8 cellular contexts compared by ENCODE assay signal in genomic region chr2:218671654-218672566, GRCh38. TPM values are rescaled to one million over a fixed set of nuclear protein-coding genes. Genes with fewer than 3 reads are reported as not detected.
DNase-seq lines count a peak whose midpoint lies in the region; ATAC-seq and TF ChIP-seq lines count a peak whose summit lies in the region.

Gene RNF25, minus strand, starts transcription at chr2:218672002. Its CDS starts 32 bp downstream, at chr2:218671970.
Gene STK36, plus strand, starts transcription at chr2:218672086. Its CDS starts 744 bp downstream, at chr2:218672830.

- H3K27ac ChIP-seq in Panc1 (ENCODE audit: low read length) (peak within 1 kb of the TSS; percentile 86), esophagus (ENCODE audit: low read depth in 2 of 2, low read length in 1 of 2) (peak within 1 kb of the TSS; percentile 74 to 92)

- H3K9me3 ChIP-seq in Panc1 (ENCODE audit: control insufficient read depth, insufficient read depth, low read depth, low read length) (no peaks in the 10 kb centered on the region), esophagus (ENCODE audit: control insufficient read depth in 2 of 2, insufficient read depth in 1 of 2, low read depth in 1 of 2, low read length in 1 of 2) (no peaks in the 10 kb centered on the region), mucosa of stomach (ENCODE audit: control insufficient read depth, low read length) (no peaks in the 10 kb centered on the region)

- no peaks in the 10 kb centered on the region for H3K27me3 ChIP-seq in Panc1 (ENCODE audit: control insufficient read depth, insufficient read depth, low read length)
- H3K27me3 ChIP-seq in esophagus (ENCODE audit: control insufficient read depth in 1 of 2, insufficient read depth in 2 of 2, low read length in 2 of 2): no peaks in the 10 kb centered on the region
- H3K27me3 ChIP-seq in mucosa of stomach (ENCODE audit: control insufficient read depth, insufficient read depth, low read length): no peaks in the 10 kb centered on the region

- no TSS peak for BruUV-seq in Panc1 (replicated peaks; lab: Mats Ljungman, UMichigan)

- H3K9me3 Mint-ChIP-seq in activated T-cell treated with anti-CD3 and anti-CD28 coated beads, Interleukin-2, amount 50 U/mL, for 24 hours: no peaks in the 10 kb centered on the region

- H3K36me3 ChIP-seq in Panc1 (ENCODE audit: control insufficient read depth, insufficient read depth, low read length) (peaks cover 3% of the 10 kb centered on the region), esophagus (ENCODE audit: control insufficient read depth in 2 of 2, insufficient read depth in 2 of 2, low read length in 1 of 2) (peaks cover 4 to 9% of the 10 kb centered on the region in 2 donors), mucosa of stomach (ENCODE audit: control insufficient read depth, insufficient read depth, low read length) (peaks cover 3% of the 10 kb centered on the region)

- intact Hi-C loops in Panc1 (cut with micrococcal nuclease; ENCODE audit: unreplicated experiment): no loop called here

- no peak for TF ChIP-seq RAD21 in Ishikawa (IDR thresholded peaks at IDR 0.05; ENCODE audit: low read depth)

- 0% methylated on average over 49 of the region's 49 CpGs for WGBS in esophagus, 2 donors

- DNase-seq in DMS153 treated with DMSO at 0.1 percent for 48 hours (lab: John Stamatoyannopoulos, UW; ENCODE audit: unreplicated experiment): peak; percentile 78
- peak; percentile 47 for DNase-seq in Panc1 (ENCODE audit: low read depth, low spot score)
- peak; percentile 86 for DNase-seq in activated T-cell treated with anti-CD3 and anti-CD28 coated beads, Interleukin-2, amount 50 U/mL, for 24 hours
- DNase-seq in stimulated activated CD8-positive, alpha-beta memory T cell treated with anti-CD3 and anti-CD28 coated beads, Interleukin-7, amount 100 ng/mL, for 1 hour (ENCODE audit: low read depth in 2 of 2): peak; percentile 63 to 64

- CTCF ChIA-PET in Panc1 (lab: Charles Lee): interaction anchor here (0.8 kb wide), 1 partner anchor 13 kb away, joined by 4 read pairs; the partner anchor contains the start of genes BCS1L and ZNF142

- H3K27ac Mint-ChIP-seq in activated T-cell treated with anti-CD3 and anti-CD28 coated beads, Interleukin-2, amount 50 U/mL, for 24 hours: peak within 1 kb of the TSS; percentile 96

- POLR2A ChIA-PET in Panc1 (lab: Charles Lee): interaction anchor here (0.5 to 1.1 kb wide), 4 partner anchors 12 to 74 kb away, joined by 3 to 18 read pairs (median 4); partner anchors contain the start of genes BCS1L and ZNF142

- TF ChIP-seq EP300 in Ishikawa (IDR thresholded peaks at IDR 0.05; ENCODE audit: borderline replicate concordance): peak; percentile 11; the same call in 1 of the 2 replicates

- in situ Hi-C loops in Panc1 (cut with HindIII; ENCODE audit: low pct_unique_long_range_greater_than_20kb, low sequenced_read_pairs): no loop called here

- peaks cover 57% of the 10 kb centered on the region for H3K36me3 Mint-ChIP-seq in activated T-cell treated with anti-CD3 and anti-CD28 coated beads, Interleukin-2, amount 50 U/mL, for 24 hours (ENCODE audit: low read depth)

- no peak for TF ChIP-seq CTCF in Panc1 (IDR thresholded peaks at IDR 0.05)

- H3K9ac ChIP-seq in mucosa of stomach (ENCODE audit: low read length): peak within 1 kb of the TSS; percentile 67

- peak within 1 kb of the TSS; percentile 95 for H3K4me3 Mint-ChIP-seq in activated T-cell treated with anti-CD3 and anti-CD28 coated beads, Interleukin-2, amount 50 U/mL, for 24 hours

- peaks cover 5% of the 10 kb centered on the region; the same call in 1 of the 2 replicates for H3K4me1 ChIP-seq in Panc1 (ENCODE audit: control insufficient read depth, insufficient read depth, low read length)
- H3K4me1 ChIP-seq in esophagus (ENCODE audit: control insufficient read depth in 2 of 2, insufficient read depth in 2 of 2, low read length in 1 of 2): peaks cover 0 to 5% of the 10 kb centered on the region in 2 donors
- peaks cover 3% of the 10 kb centered on the region for H3K4me1 ChIP-seq in mucosa of stomach (ENCODE audit: control insufficient read depth, insufficient read depth, low read length)

- H3K4me1 Mint-ChIP-seq in activated T-cell treated with anti-CD3 and anti-CD28 coated beads, Interleukin-2, amount 50 U/mL, for 24 hours (ENCODE audit: low read depth): peaks cover 30% of the 10 kb centered on the region

- no peaks in the 10 kb centered on the region for H3K27me3 Mint-ChIP-seq in activated T-cell treated with anti-CD3 and anti-CD28 coated beads, Interleukin-2, amount 50 U/mL, for 24 hours

- peak; percentile 96 for ATAC-seq in GM21576 (IDR thresholded peaks at IDR 0.05; ENCODE audit: unreplicated experiment)
- ATAC-seq in Panc1: peak; percentile 99

- H3K4me3 ChIP-seq in Panc1 (ENCODE audit: low read depth in 2 of 2, low read length in 2 of 2) (peak within 1 kb of the TSS; percentile 92 to 97), esophagus (ENCODE audit: low read depth in 1 of 2, low read length in 2 of 2) (peak within 1 kb of the TSS; percentile 80 to 99), mucosa of stomach (ENCODE audit: low read length) (peak within 1 kb of the TSS; percentile 86)

TF ChIP-seq in Ishikawa, 13 proteins besides CTCF, POLR2A, EP300 and RAD21:
- TF ChIP-seq TCF12 (IDR thresholded peaks at IDR 0.05; ENCODE audit: low read depth): no peak
- TF ChIP-seq REST (IDR thresholded peaks at IDR 0.05; ENCODE audit: low read depth): no peak
- TF ChIP-seq CREB1 (IDR thresholded peaks at IDR 0.05; ENCODE audit: low read depth): no peak
- TF ChIP-seq EGR1 (IDR thresholded peaks at IDR 0.05): no peak
- no peak for TF ChIP-seq USF1 (IDR thresholded peaks at IDR 0.05)
- no peak for TF ChIP-seq NFIC (IDR thresholded peaks at IDR 0.05)
- 0 out of 2 replicates have a peak, but pooled peaks have one; percentile 17 for TF ChIP-seq MAX (IDR thresholded peaks at IDR 0.05)
- no peak for TF ChIP-seq ZBTB7A (IDR thresholded peaks at IDR 0.05; ENCODE audit: low read depth)
- TF ChIP-seq TAF1 (IDR thresholded peaks at IDR 0.05; ENCODE audit: low read depth): peak; percentile 84
- TF ChIP-seq FOXM1 (IDR thresholded peaks at IDR 0.05; ENCODE audit: borderline replicate concordance, low read depth): no peak
- TF ChIP-seq CEBPB (IDR thresholded peaks at IDR 0.05): no peak
- TF ChIP-seq TEAD4 (IDR thresholded peaks at IDR 0.05): no peak
- peak; percentile 94 for TF ChIP-seq YY1 (IDR thresholded peaks at IDR 0.05; ENCODE audit: low read depth)

RNA-seq across cellular contexts. Expression of gene RNF25, which starts in this region (rescaled TPM):
- 40.4 TPM for total RNA-seq in Panc1 (2021; ENCODE audit: unreplicated experiment)
- 62.5 TPM for polyA plus RNA-seq in Panc1 (2012; ENCODE audit: insufficient read length)
- polyA plus RNA-seq in esophagus: 10 to 100 TPM; 18.2 to 20.5 TPM

RNA-seq across cellular contexts. Expression of gene STK36, which starts in this region (rescaled TPM):
- total RNA-seq in Panc1 (2021; ENCODE audit: unreplicated experiment): 48.6 TPM
- 32.4 TPM for polyA plus RNA-seq in Panc1 (2012; ENCODE audit: insufficient read length)
- 10 to 100 TPM; 10.8 to 20.7 TPM for polyA plus RNA-seq in esophagus

Comparison
In these comparisons a context has a peak if more than half of its experiments do, and no peak if none do; other contexts are left out.
1. Peak in every context shown above with its lines: DNase-seq, ATAC-seq, H3K4me3 ChIP-seq and H3K27ac ChIP-seq.